ENCODE assay signal across 35 cellular contexts in the genomic region with DNA sequence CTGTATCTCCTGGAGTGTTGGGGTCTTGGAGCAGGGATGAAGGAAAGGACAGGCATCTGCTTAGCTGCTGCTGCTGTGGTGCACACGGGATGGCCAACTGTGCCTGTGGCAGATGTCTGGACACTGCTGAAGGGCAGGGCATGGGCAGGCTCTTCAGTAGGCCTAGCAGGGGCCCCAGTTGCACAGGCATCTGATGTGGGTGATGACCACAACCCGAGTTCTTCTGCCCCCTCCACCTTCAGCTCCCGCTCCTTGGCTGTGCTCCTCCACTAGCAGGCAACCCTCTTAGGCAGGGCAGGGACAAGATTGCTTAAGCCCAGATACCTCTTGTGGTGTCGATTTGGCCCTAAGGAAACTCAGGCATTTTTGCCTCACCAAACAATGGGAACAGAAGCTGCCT. TPM values are rescaled to one million over a fixed set of nuclear protein-coding genes. Genes with fewer than 3 reads are reported as not detected.
"Had no signal": no experiment of that assay in that cellular context is flagged by ENCODE, and none has a peak within 500 bp of the region (broad histone marks: within the 10 kb centered on the region; RNA-seq: fewer than 3 reads in every experiment).

No MANE protein-coding gene starts in this region.

- H3K4me3 ChIP-seq: adrenal gland, body of pancreas, esophagus muscularis mucosa, gastrocnemius medialis had no signal

- H3K27me3 ChIP-seq: adrenal gland, body of pancreas, gastrocnemius medialis had no signal

- H3K27ac ChIP-seq: adrenal gland, body of pancreas, esophagus muscularis mucosa, foreskin keratinocyte, gastrocnemius medialis had no signal

- H3K27ac Mint-ChIP-seq: activated CD4-positive, alpha-beta memory T cell treated with anti-CD3 and anti-CD28 coated beads for 36 hours; activated CD4-positive, alpha-beta T cell treated with anti-CD3 and anti-CD28 coated beads for 36 hours; activated CD4-positive, alpha-beta T cell treated with anti-CD3 and anti-CD28 coated beads, Interleukin-2, amount 10 ng/mL, durations not matched to agents 24 days and 14 days; activated CD8-positive, alpha-beta memory T cell treated with anti-CD3 and anti-CD28 coated beads, Interleukin-2, amount 10 ng/mL, durations not matched to agents 7 days and 5 days; activated CD8-positive, alpha-beta T cell treated with anti-CD3 and anti-CD28 coated beads, Interleukin-2, amount 10 ng/mL, durations not matched to agents 7 days and 5 days; activated naive CD4-positive, alpha-beta T cell treated with anti-CD3 and anti-CD28 coated beads for 36 hours; activated naive CD4-positive, alpha-beta T cell treated with anti-CD3 and anti-CD28 coated beads, Interleukin-2, amount 50 U/mL, for 24 hours; activated naive CD8-positive, alpha-beta T cell treated with anti-CD3 and anti-CD28 coated beads for 36 hours; activated naive CD8-positive, alpha-beta T cell treated with anti-CD3 and anti-CD28 coated beads, Interleukin-2, amount 50 U/mL, for 24 hours; activated T-helper 1 cell treated with anti-CD3 and anti-CD28 coated beads, Interleukin-12 subunit alpha, Interleukin-12 subunit beta, Interleukin-2, Interleukin-4 antibody, amounts not matched to agents 30 ng/mL and 10 ng/mL and 1 ng/mL, durations not matched to agents 14 hours and 24 hours and 36 hours; activated T-helper 2 cell treated with anti-CD3 and anti-CD28 coated beads, Interferon-gamma antibody, Interleukin-2, Interleukin-4, amounts not matched to agents 10 μg/mL and 5 μg/mL and 100 μg/mL, durations not matched to agents 14 hours and 24 hours and 36 hours; effector memory CD8-positive, alpha-beta T cell; T-helper 17 cell; T-helper 2 cell treated with Interferon-gamma antibody and Interleukin-4, amounts not matched to agents 5 μg/mL and 100 μg/mL, for 36 hours had no signal

- H3K4me1 ChIP-seq: adrenal gland, esophagus muscularis mucosa, foreskin keratinocyte, gastrocnemius medialis had no signal

- H3K9me3 Mint-ChIP-seq: activated CD4-positive, alpha-beta memory T cell treated with anti-CD3 and anti-CD28 coated beads for 36 hours; activated CD4-positive, alpha-beta T cell treated with anti-CD3 and anti-CD28 coated beads, Interleukin-2, amount 10 ng/mL, durations not matched to agents 24 days and 14 days; activated naive CD4-positive, alpha-beta T cell treated with anti-CD3 and anti-CD28 coated beads for 36 hours; activated naive CD4-positive, alpha-beta T cell treated with anti-CD3 and anti-CD28 coated beads, Interleukin-2, amount 50 U/mL, for 24 hours; activated naive CD8-positive, alpha-beta T cell treated with anti-CD3 and anti-CD28 coated beads for 36 hours; activated naive CD8-positive, alpha-beta T cell treated with anti-CD3 and anti-CD28 coated beads, Interleukin-2, amount 50 U/mL, for 24 hours; activated T-helper 1 cell treated with anti-CD3 and anti-CD28 coated beads, Interleukin-12 subunit alpha, Interleukin-12 subunit beta, Interleukin-2, Interleukin-4 antibody, amounts not matched to agents 30 ng/mL and 10 ng/mL and 1 ng/mL, durations not matched to agents 14 hours and 24 hours and 36 hours; activated T-helper 2 cell treated with anti-CD3 and anti-CD28 coated beads, Interferon-gamma antibody, Interleukin-2, Interleukin-4, amounts not matched to agents 10 μg/mL and 5 μg/mL and 100 μg/mL, durations not matched to agents 14 hours and 24 hours and 36 hours; effector memory CD8-positive, alpha-beta T cell; T-helper 2 cell treated with Interferon-gamma antibody and Interleukin-4, amounts not matched to agents 5 μg/mL and 100 μg/mL, for 36 hours had no signal

- H3K4me3 Mint-ChIP-seq: activated CD4-positive, alpha-beta memory T cell treated with anti-CD3 and anti-CD28 coated beads for 36 hours; activated CD4-positive, alpha-beta T cell treated with anti-CD3 and anti-CD28 coated beads for 36 hours; activated CD4-positive, alpha-beta T cell treated with anti-CD3 and anti-CD28 coated beads, Interleukin-2, amount 10 ng/mL, durations not matched to agents 24 days and 14 days; activated CD8-positive, alpha-beta memory T cell treated with anti-CD3 and anti-CD28 coated beads, Interleukin-2, amount 10 ng/mL, durations not matched to agents 7 days and 5 days; activated CD8-positive, alpha-beta T cell treated with anti-CD3 and anti-CD28 coated beads, Interleukin-2, amount 10 ng/mL, durations not matched to agents 7 days and 5 days; activated naive CD4-positive, alpha-beta T cell treated with anti-CD3 and anti-CD28 coated beads for 36 hours; activated naive CD4-positive, alpha-beta T cell treated with anti-CD3 and anti-CD28 coated beads, Interleukin-2, amount 50 U/mL, for 24 hours; activated naive CD8-positive, alpha-beta T cell treated with anti-CD3 and anti-CD28 coated beads for 36 hours; activated naive CD8-positive, alpha-beta T cell treated with anti-CD3 and anti-CD28 coated beads, Interleukin-2, amount 50 U/mL, for 24 hours; activated T-helper 1 cell treated with anti-CD3 and anti-CD28 coated beads, Interleukin-12 subunit alpha, Interleukin-12 subunit beta, Interleukin-2, Interleukin-4 antibody, amounts not matched to agents 30 ng/mL and 10 ng/mL and 1 ng/mL, durations not matched to agents 14 hours and 24 hours and 36 hours; effector memory CD8-positive, alpha-beta T cell; T-helper 17 cell; T-helper 2 cell treated with Interferon-gamma antibody and Interleukin-4, amounts not matched to agents 5 μg/mL and 100 μg/mL, for 36 hours had no signal

- H3K36me3 ChIP-seq: adrenal gland, esophagus muscularis mucosa, gastrocnemius medialis had no signal

- H3K36me3 Mint-ChIP-seq: activated CD4-positive, alpha-beta memory T cell treated with anti-CD3 and anti-CD28 coated beads for 36 hours; activated CD8-positive, alpha-beta memory T cell treated with anti-CD3 and anti-CD28 coated beads, Interleukin-2, amount 10 ng/mL, durations not matched to agents 7 days and 5 days; activated naive CD4-positive, alpha-beta T cell treated with anti-CD3 and anti-CD28 coated beads, Interleukin-2, amount 50 U/mL, for 24 hours; activated naive CD8-positive, alpha-beta T cell treated with anti-CD3 and anti-CD28 coated beads for 36 hours had no signal

- ATAC-seq: activated CD4-positive, alpha-beta T cell treated with anti-CD3 and anti-CD28 coated beads for 36 hours; activated CD8-positive, alpha-beta memory T cell treated with anti-CD3 and anti-CD28 coated beads, Interleukin-2, amount 10 ng/mL, durations not matched to agents 7 days and 5 days; activated CD8-positive, alpha-beta T cell treated with anti-CD3 and anti-CD28 coated beads, Interleukin-2, amount 10 ng/mL, durations not matched to agents 7 days and 5 days; activated naive CD8-positive, alpha-beta T cell treated with anti-CD3 and anti-CD28 coated beads, Interleukin-2, amount 50 U/mL, for 24 hours; effector memory CD8-positive, alpha-beta T cell; foreskin keratinocyte; gastrocnemius medialis; T-helper 17 cell had no signal

- DNase-seq: activated CD4-positive, alpha-beta memory T cell treated with anti-CD3 and anti-CD28 coated beads for 36 hours; activated CD4-positive, alpha-beta T cell treated with anti-CD3 and anti-CD28 coated beads for 36 hours; activated CD4-positive, alpha-beta T cell treated with anti-CD3 and anti-CD28 coated beads, Interleukin-2, amount 10 ng/mL, durations not matched to agents 24 days and 14 days; activated CD4-positive, CD25-positive, alpha-beta regulatory T cell; activated CD4-positive, CD25-positive, alpha-beta regulatory T cell treated with anti-CD3 and anti-CD28 coated beads, Interleukin-2, amount 50 U/mL, for 72 hours; activated CD8-positive, alpha-beta memory T cell treated with anti-CD3 and anti-CD28 coated beads, Interleukin-2, amount 10 ng/mL, durations not matched to agents 7 days and 5 days; activated CD8-positive, alpha-beta memory T cell treated with anti-CD3 and anti-CD28 coated beads, Interleukin-2, amount 50 U/mL, for 4 hours; activated CD8-positive, alpha-beta T cell treated with anti-CD3 and anti-CD28 coated beads, Interleukin-2, amount 10 ng/mL, durations not matched to agents 7 days and 5 days; activated effector memory CD4-positive, alpha-beta T cell treated with anti-CD3 and anti-CD28 coated beads, Interleukin-2, amount 50 U/mL, for 16 hours; activated naive CD4-positive, alpha-beta T cell treated with anti-CD3 and anti-CD28 coated beads for 36 hours; activated naive CD8-positive, alpha-beta T cell treated with anti-CD3 and anti-CD28 coated beads for 36 hours; activated naive CD8-positive, alpha-beta T cell treated with anti-CD3 and anti-CD28 coated beads, Interleukin-2, amount 50 U/mL, for 24 hours; activated T-cell treated with anti-CD3 and anti-CD28 coated beads, Interleukin-2, amount 50 U/mL, for 1 hour; activated T-cell treated with anti-CD3 and anti-CD28 coated beads, Interleukin-2, amount 50 U/mL, for 48 hours; adrenal gland; amygdala; aorta; caudate nucleus; cortex of kidney; dermis blood vessel endothelial cell; effector CD4-positive, alpha-beta T cell; effector memory CD8-positive, alpha-beta T cell; erythroblast; foreskin keratinocyte; gastrocnemius medialis; T-helper 1 cell; T-helper 17 cell; T1000 had no signal

- H3K4me1 Mint-ChIP-seq: activated CD4-positive, alpha-beta T cell treated with anti-CD3 and anti-CD28 coated beads for 36 hours; activated CD4-positive, alpha-beta T cell treated with anti-CD3 and anti-CD28 coated beads, Interleukin-2, amount 10 ng/mL, durations not matched to agents 24 days and 14 days; activated CD8-positive, alpha-beta memory T cell treated with anti-CD3 and anti-CD28 coated beads, Interleukin-2, amount 10 ng/mL, durations not matched to agents 7 days and 5 days; activated naive CD4-positive, alpha-beta T cell treated with anti-CD3 and anti-CD28 coated beads, Interleukin-2, amount 50 U/mL, for 24 hours; activated naive CD8-positive, alpha-beta T cell treated with anti-CD3 and anti-CD28 coated beads for 36 hours; activated naive CD8-positive, alpha-beta T cell treated with anti-CD3 and anti-CD28 coated beads, Interleukin-2, amount 50 U/mL, for 24 hours had no signal

- H3K9me3 ChIP-seq: adrenal gland, body of pancreas, esophagus muscularis mucosa, gastrocnemius medialis had no signal

RNA-seq across cellular contexts. Expression of a gene that starts 9.0 kb away (rescaled TPM):
- total RNA-seq: activated CD4-positive, alpha-beta memory T cell treated with anti-CD3 and anti-CD28 coated beads for 36 hours; activated CD4-positive, alpha-beta T cell treated with anti-CD3 and anti-CD28 coated beads for 36 hours; activated CD4-positive, alpha-beta T cell treated with anti-CD3 and anti-CD28 coated beads, Interleukin-2, amount 10 ng/mL, durations not matched to agents 24 days and 14 days; activated CD8-positive, alpha-beta memory T cell treated with anti-CD3 and anti-CD28 coated beads for 36 hours; activated CD8-positive, alpha-beta memory T cell treated with anti-CD3 and anti-CD28 coated beads, Interleukin-2, amount 10 ng/mL, durations not matched to agents 7 days and 5 days; activated CD8-positive, alpha-beta T cell treated with anti-CD3 and anti-CD28 coated beads, Interleukin-2, amount 10 ng/mL, durations not matched to agents 7 days and 5 days; activated naive CD4-positive, alpha-beta T cell treated with anti-CD3 and anti-CD28 coated beads for 36 hours; activated naive CD8-positive, alpha-beta T cell treated with anti-CD3 and anti-CD28 coated beads for 36 hours; activated T-helper 1 cell treated with anti-CD3 and anti-CD28 coated beads, Interleukin-12 subunit alpha, Interleukin-12 subunit beta, Interleukin-2, Interleukin-4 antibody, amounts not matched to agents 30 ng/mL and 10 ng/mL and 1 ng/mL, durations not matched to agents 14 hours and 24 hours and 36 hours; activated T-helper 2 cell treated with anti-CD3 and anti-CD28 coated beads, Interferon-gamma antibody, Interleukin-2, Interleukin-4, amounts not matched to agents 10 μg/mL and 5 μg/mL and 100 μg/mL, durations not matched to agents 14 hours and 24 hours and 36 hours; foreskin keratinocyte; T-helper 17 cell had no signal
- polyA plus RNA-seq: foreskin keratinocyte had no signal
